Comparison of ENCODE assay signal across 1 cellular context in genomic region chr12:94260717-94261116, GRCh38.
TF ChIP-seq lines count a peak whose summit lies in the region.

No MANE protein-coding gene starts in this region.

TF ChIP-seq in WTC11, 78 proteins besides CTCF, POLR2A, EP300 and RAD21 (continued from another document):
- TF ChIP-seq E2F5 (CRISPR knock-in tag; IDR thresholded peaks at IDR 0.05) (no peak), EMX1 (CRISPR knock-in tag; IDR thresholded peaks at IDR 0.05) (no peak), CREM (CRISPR knock-in tag; IDR thresholded peaks at IDR 0.05) (no peak), GABPB1 (CRISPR knock-in tag; IDR thresholded peaks at IDR 0.05) (no peak), MXD4 (CRISPR knock-in tag; IDR thresholded peaks at IDR 0.05; ENCODE audit: borderline replicate concordance) (no peak), MAX (CRISPR knock-in tag; IDR thresholded peaks at IDR 0.05) (0 out of 2 replicates have a peak, but pooled peaks have one; percentile 20), ETV6 (CRISPR knock-in tag; IDR thresholded peaks at IDR 0.05) (peak; percentile 36; the same call in 1 of the 2 replicates), RELA (CRISPR knock-in tag; IDR thresholded peaks at IDR 0.05; ENCODE audit: borderline replicate concordance) (no peak), AR (CRISPR knock-in tag; IDR thresholded peaks at IDR 0.05) (no peak), NR2C2 (CRISPR knock-in tag; IDR thresholded peaks at IDR 0.05) (no peak), ZNF317 (CRISPR knock-in tag; IDR thresholded peaks at IDR 0.05; ENCODE audit: borderline replicate concordance, low read depth) (no peak)
